In the genomic region with DNA sequence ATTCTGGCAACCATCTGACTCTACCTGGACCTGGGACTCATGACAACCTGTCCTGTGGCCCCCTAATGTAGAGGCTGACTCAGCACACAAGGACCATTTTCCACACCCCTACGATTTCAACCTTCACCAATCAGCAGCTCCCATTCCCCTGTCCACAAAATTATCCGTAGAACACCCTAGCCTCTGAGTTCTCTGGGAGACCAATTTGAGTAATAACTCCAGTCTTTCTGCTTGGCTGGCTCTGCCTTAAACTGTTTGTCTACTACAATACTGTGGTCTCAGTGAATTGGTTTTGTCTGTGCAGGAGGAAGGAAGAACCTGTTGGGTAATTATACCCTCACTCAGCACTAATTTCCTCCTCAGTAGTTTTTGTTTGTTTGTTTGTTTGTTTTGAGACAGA, we compare ENCODE assay signal across 1 cellular context.
TF ChIP-seq lines count a peak whose summit lies in the region.

No MANE protein-coding gene starts in this region.

TF ChIP-seq in HepG2, 621 proteins besides CTCF, POLR2A, EP300 and RAD21 (continued from another document):
- no peak for TF ChIP-seq ZSCAN20 (CRISPR knock-in tag; IDR thresholded peaks at IDR 0.05; ENCODE audit: borderline replicate concordance)
- TF ChIP-seq ATF7-NPFF (CRISPR knock-in tag; IDR thresholded peaks at IDR 0.05; ENCODE audit: low read depth), result no peak
- TF ChIP-seq FOXK1 (CRISPR knock-in tag; IDR thresholded peaks at IDR 0.05; ENCODE audit: borderline replicate concordance, low read depth), result no peak
TF ChIP-seq in HepG2: peak in this region for 0.
